ENCODE assay signal across 1 cellular context in the genomic region with DNA sequence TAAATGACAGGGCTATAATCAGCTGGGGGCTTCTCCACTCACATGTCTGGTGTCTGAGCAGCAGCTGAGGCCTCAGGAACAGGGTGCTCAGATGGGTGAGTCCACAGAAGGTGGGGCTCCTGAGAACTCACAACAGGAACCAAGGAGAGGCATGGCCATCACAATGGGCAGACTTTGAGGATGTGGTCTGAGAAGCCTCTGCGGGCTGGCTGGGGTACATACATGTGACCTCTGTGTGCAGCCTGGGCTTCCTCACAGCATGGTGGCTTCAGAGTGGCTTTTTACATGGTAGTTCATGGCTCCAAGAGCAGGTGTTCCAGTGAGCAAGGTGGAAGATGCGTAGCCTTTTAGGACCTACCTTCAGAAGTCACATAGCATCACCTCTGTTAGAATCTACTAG.
TF ChIP-seq lines count a peak whose summit lies in the region.

No MANE protein-coding gene starts in this region.

TF ChIP-seq in GM12878, 131 proteins besides CTCF, POLR2A, EP300 and RAD21 (continued from another document):
- TF ChIP-seq BCLAF1 (IDR thresholded peaks at IDR 0.05) (no peak), ZNF622 (IDR thresholded peaks at IDR 0.05) (no peak), ASH2L (IDR thresholded peaks at IDR 0.05; ENCODE audit: borderline replicate concordance, low read depth) (no peak), STAT3 (IDR thresholded peaks at IDR 0.05; ENCODE audit: low read depth, low read length) (no peak), STAT1 (conservative IDR thresholded peaks at IDR 0.05) (no peak)
- TF ChIP-seq, protein P1, sequence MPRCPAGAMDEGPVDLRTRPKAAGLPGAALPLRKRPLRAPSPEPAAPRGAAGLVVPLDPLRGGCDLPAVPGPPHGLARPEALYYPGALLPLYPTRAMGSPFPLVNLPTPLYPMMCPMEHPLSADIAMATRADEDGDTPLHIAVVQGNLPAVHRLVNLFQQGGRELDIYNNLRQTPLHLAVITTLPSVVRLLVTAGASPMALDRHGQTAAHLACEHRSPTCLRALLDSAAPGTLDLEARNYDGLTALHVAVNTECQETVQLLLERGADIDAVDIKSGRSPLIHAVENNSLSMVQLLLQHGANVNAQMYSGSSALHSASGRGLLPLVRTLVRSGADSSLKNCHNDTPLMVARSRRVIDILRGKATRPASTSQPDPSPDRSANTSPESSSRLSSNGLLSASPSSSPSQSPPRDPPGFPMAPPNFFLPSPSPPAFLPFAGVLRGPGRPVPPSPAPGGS (IDR thresholded peaks at IDR 0.05; ENCODE audit: borderline replicate concordance, insufficient read depth, low read depth, low read length, poor library complexity, severe bottlenecking), result no peak
